ENCODE assay signal across 1 cellular context in the genomic region with DNA sequence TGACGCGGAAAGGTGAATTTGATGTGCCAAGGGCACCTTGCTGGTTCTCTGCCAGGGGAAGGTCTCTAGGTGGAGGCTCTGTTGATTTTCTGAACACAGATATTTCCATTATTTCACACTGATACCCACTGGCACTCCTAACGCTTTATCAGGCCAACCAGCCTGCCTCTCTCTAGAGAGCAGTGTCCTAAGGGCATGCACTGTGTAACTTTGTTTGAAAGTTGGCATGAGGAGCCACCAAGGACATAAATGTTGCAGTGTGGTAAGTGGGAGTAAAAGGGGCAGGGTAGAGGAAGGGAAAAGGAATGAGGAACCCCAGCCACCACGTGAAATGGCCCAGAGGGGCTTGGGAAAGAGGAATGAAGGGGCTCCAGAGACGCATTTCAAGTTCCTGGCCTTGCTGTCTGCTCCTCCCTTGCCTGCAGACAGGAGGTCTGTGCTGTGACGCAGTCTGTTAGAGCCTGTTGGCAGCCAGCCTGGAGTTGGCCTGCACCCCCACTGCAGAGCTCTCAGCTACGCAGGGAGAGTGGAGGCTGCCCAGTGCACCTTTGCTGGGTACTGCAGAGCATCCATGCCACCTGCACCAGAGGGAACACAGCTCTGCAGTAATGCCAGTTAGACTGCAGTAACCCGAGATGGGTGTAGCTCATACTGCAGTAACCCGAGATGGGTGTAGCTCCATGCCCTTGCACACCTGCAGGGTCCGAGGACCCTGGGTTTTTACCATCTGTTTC.
TF ChIP-seq lines count a peak whose summit lies in the region.

No MANE protein-coding gene starts in this region.

TF ChIP-seq in HepG2, 621 proteins besides CTCF, POLR2A, EP300 and RAD21 (continued from another document):
- TF ChIP-seq ZNF18 (CRISPR knock-in tag; IDR thresholded peaks at IDR 0.05; ENCODE audit: insufficient replicate concordance) = no peak
- TF ChIP-seq SSRP1 (CRISPR knock-in tag; IDR thresholded peaks at IDR 0.05) = no peak
- no peak for TF ChIP-seq ZNF30 (CRISPR knock-in tag; IDR thresholded peaks at IDR 0.05)
- TF ChIP-seq ZNF12 (CRISPR knock-in tag; IDR thresholded peaks at IDR 0.05) = no peak
- no peak for TF ChIP-seq ZBTB1 (CRISPR knock-in tag; IDR thresholded peaks at IDR 0.05; ENCODE audit: borderline replicate concordance)
- no peak for TF ChIP-seq THAP9 (CRISPR knock-in tag; IDR thresholded peaks at IDR 0.05; ENCODE audit: borderline replicate concordance)
- TF ChIP-seq ZNF772 (CRISPR knock-in tag; IDR thresholded peaks at IDR 0.05) = no peak
- no peak for TF ChIP-seq MAFF (IDR thresholded peaks at IDR 0.05; ENCODE audit: low read depth, low read length)
- TF ChIP-seq, protein P1, sequence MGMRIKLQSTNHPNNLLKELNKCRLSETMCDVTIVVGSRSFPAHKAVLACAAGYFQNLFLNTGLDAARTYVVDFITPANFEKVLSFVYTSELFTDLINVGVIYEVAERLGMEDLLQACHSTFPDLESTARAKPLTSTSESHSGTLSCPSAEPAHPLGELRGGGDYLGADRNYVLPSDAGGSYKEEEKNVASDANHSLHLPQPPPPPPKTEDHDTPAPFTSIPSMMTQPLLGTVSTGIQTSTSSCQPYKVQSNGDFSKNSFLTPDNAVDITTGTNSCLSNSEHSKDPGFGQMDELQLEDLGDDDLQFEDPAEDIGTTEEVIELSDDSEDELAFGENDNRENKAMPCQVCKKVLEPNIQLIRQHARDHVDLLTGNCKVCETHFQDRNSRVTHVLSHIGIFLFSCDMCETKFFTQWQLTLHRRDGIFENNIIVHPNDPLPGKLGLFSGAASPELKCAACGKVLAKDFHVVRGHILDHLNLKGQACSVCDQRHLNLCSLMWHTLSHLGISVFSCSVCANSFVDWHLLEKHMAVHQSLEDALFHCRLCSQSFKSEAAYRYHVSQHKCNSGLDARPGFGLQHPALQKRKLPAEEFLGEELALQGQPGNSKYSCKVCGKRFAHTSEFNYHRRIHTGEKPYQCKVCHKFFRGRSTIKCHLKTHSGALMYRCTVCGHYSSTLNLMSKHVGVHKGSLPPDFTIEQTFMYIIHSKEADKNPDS (CRISPR knock-in tag; IDR thresholded peaks at IDR 0.05) = no peak
- no peak for TF ChIP-seq SMAD1 (CRISPR knock-in tag; IDR thresholded peaks at IDR 0.05; ENCODE audit: borderline replicate concordance, low read depth)
- no peak for TF ChIP-seq ZNF20 (CRISPR knock-in tag; IDR thresholded peaks at IDR 0.05)
- no peak for TF ChIP-seq JUNB (CRISPR knock-in tag; IDR thresholded peaks at IDR 0.05; ENCODE audit: borderline replicate concordance)
- no peak for TF ChIP-seq BRD4 (CRISPR knock-in tag; IDR thresholded peaks at IDR 0.05)
